20 cellular contexts compared by ENCODE assay signal in the genomic region with DNA sequence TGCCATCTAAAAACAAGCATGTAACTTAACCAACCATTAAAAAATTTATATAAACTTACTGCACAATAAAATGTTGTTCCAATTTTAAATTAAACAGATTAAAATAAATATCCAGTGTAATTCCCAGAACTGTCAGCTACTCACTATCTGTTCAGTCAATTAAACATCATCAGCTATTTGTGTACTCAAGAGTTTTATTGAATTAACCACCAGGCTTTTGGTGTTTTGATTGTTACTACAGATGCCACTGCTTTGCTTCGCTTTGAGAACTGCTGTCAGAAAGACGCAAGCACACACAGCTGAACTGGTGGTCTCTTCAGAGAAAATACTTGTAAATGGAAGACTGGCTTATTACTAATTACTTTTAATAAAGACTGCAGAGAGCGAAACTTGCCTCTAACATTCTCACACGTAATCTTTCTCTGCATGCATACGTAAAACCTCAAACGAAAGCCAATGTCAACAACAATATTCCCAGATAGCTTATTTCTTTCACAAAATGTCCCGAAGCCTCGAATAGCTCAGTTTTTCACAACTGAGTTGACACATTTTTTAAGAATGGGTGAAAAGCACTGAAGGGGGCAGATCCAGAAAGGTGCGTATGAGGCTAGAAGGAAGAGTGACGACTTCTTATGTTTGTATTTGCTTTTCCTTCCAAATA.
"Had no signal": no experiment of that assay in that cellular context is flagged by ENCODE, and none has a peak within 500 bp of the region (broad histone marks: within the 10 kb centered on the region; RNA-seq: fewer than 3 reads in every experiment).

No MANE protein-coding gene starts in this region.

- ATAC-seq: activated CD8-positive, alpha-beta T cell treated with anti-CD3 and anti-CD28 coated beads for 36 hours; activated naive CD4-positive, alpha-beta T cell treated with anti-CD3 and anti-CD28 coated beads, Interleukin-2, amount 50 U/mL, for 72 hours; gastroesophageal sphincter; mucosa of descending colon; naive thymus-derived CD4-positive, alpha-beta T cell; stimulated activated naive CD8-positive, alpha-beta T cell treated with anti-CD3 and anti-CD28 coated beads, Interleukin-15, Interleukin-2, amounts not matched to agents 100 U/mL and 50 U/mL, for 24 hours; WTC11 had no signal

- H3K4me3 Mint-ChIP-seq: activated CD8-positive, alpha-beta T cell treated with anti-CD3 and anti-CD28 coated beads for 36 hours; central memory CD8-positive, alpha-beta T cell; naive thymus-derived CD4-positive, alpha-beta T cell; WTC11 had no signal

- H3K36me3 Mint-ChIP-seq: activated naive CD4-positive, alpha-beta T cell treated with anti-CD3 and anti-CD28 coated beads, Interleukin-2, amount 50 U/mL, for 72 hours; naive thymus-derived CD4-positive, alpha-beta T cell had no signal

- DNase-seq: activated CD4-positive, alpha-beta T cell treated with anti-CD3 and anti-CD28 coated beads for 4 hours; activated CD8-positive, alpha-beta T cell treated with anti-CD3 and anti-CD28 coated beads for 36 hours; activated gamma-delta T cell; activated T-cell treated with anti-CD3 and anti-CD28 coated beads, Interleukin-2, amount 50 U/mL, for 48 hours; effector memory CD4-positive, alpha-beta T cell; mucosa of descending colon; naive thymus-derived CD4-positive, alpha-beta T cell; stimulated activated naive CD8-positive, alpha-beta T cell treated with anti-CD3 and anti-CD28 coated beads, Interleukin-15, Interleukin-2, amounts not matched to agents 100 U/mL and 50 U/mL, for 24 hours; T-helper 2 cell; upper lobe of left lung had no signal

- H3K79me2 ChIP-seq: parathyroid adenoma had no signal

- H3K4me1 Mint-ChIP-seq: central memory CD8-positive, alpha-beta T cell; naive thymus-derived CD4-positive, alpha-beta T cell; WTC11 had no signal

- H3K9ac ChIP-seq: parathyroid adenoma had no signal

- H3K27ac ChIP-seq: epithelial cell of prostate, gastroesophageal sphincter, neutrophil, parathyroid adenoma, upper lobe of left lung had no signal

- H3K27ac Mint-ChIP-seq: activated CD8-positive, alpha-beta T cell treated with anti-CD3 and anti-CD28 coated beads for 36 hours; naive thymus-derived CD4-positive, alpha-beta T cell; WTC11 had no signal

- H3K27me3 Mint-ChIP-seq: activated CD8-positive, alpha-beta T cell treated with anti-CD3 and anti-CD28 coated beads for 36 hours; central memory CD8-positive, alpha-beta T cell had no signal

- H3K9me3 Mint-ChIP-seq: activated CD8-positive, alpha-beta T cell treated with anti-CD3 and anti-CD28 coated beads for 36 hours; activated naive CD4-positive, alpha-beta T cell treated with anti-CD3 and anti-CD28 coated beads, Interleukin-2, amount 50 U/mL, for 72 hours; central memory CD8-positive, alpha-beta T cell had no signal

- H3K4me1 ChIP-seq: gastroesophageal sphincter, parathyroid adenoma, upper lobe of left lung had no signal

- H3K27me3 ChIP-seq: gastroesophageal sphincter, neutrophil, upper lobe of left lung had no signal

- H3K4me3 ChIP-seq: gastroesophageal sphincter, mucosa of descending colon, skin epidermis, upper lobe of left lung had no signal

- H3K36me3 ChIP-seq: gastroesophageal sphincter, neutrophil, upper lobe of left lung had no signal

- FAIRE-seq: keratinocyte, TTC549 had no signal

- H3K9me3 ChIP-seq: gastroesophageal sphincter, mucosa of descending colon, neutrophil, upper lobe of left lung had no signal
